Comparison of ENCODE assay signal across 8 cellular contexts in genomic region chr5:107542831-107543231, GRCh38.
DNase-seq lines count a peak whose midpoint lies in the region; ATAC-seq, FAIRE-seq and TF ChIP-seq lines count a peak whose summit lies in the region.

No MANE protein-coding gene starts in this region.

- intact Hi-C loops in left lung (cut with DNase I) (no loop called here), transverse colon (cut with DNase I; ENCODE audit: low total_unique reads) (no loop called here)

- H3K9me3 ChIP-seq in left lung (no peaks in the 10 kb centered on the region), transverse colon (no peaks in the 10 kb centered on the region)

- peak; percentile 70 for ATAC-seq in left lung
- no peak for ATAC-seq in GM18873 (IDR thresholded peaks at IDR 0.05; ENCODE audit: low FRiP score, unreplicated experiment)
- no peak for ATAC-seq in HG03097 (IDR thresholded peaks at IDR 0.05; ENCODE audit: low FRiP score, unreplicated experiment)

- no peak for TF ChIP-seq POLR2A in transverse colon (IDR thresholded peaks at IDR 0.05)

- no peaks in the 10 kb centered on the region for H3K27me3 ChIP-seq in bronchial epithelial cell (ENCODE audit: control insufficient read depth, insufficient read depth, low read length)
- H3K27me3 ChIP-seq in left lung: no peaks in the 10 kb centered on the region
- H3K27me3 ChIP-seq in transverse colon: no peaks in the 10 kb centered on the region

- H3K27ac ChIP-seq in left lung (peak overlapping the region; percentile 47 to 53), transverse colon (peak overlapping the region in 3 of 4 donors; percentile 12 to 67 (median 61))

- no peak for TF ChIP-seq CTCF in bronchial epithelial cell (IDR thresholded peaks at IDR 0.05; ENCODE audit: insufficient read depth, low read length, severe bottlenecking)
- no peak for TF ChIP-seq CTCF in left lung (IDR thresholded peaks at IDR 0.05)
- TF ChIP-seq CTCF in transverse colon (IDR thresholded peaks at IDR 0.05): no peak

- DNase-seq in NCI-H1092 treated with DMSO at 0.1 percent for 48 hours (lab: John Stamatoyannopoulos, UW) (peak; percentile 6), NCI-H1092 (lab: John Stamatoyannopoulos, UW) (no peak), bronchial epithelial cell (ENCODE audit: low read depth) (peak; percentile 81), left lung (peak; percentile 53 to 82), transverse colon (peak; percentile 39), cerebellum (ENCODE audit: low spot score) (no peak)

- in situ Hi-C loops in transverse colon (cut with MboI; ENCODE audit: low pct_ligation_motif_present in 1 of 4, low pct_unique_long_range_greater_than_20kb in 1 of 4, low sequenced_read_pairs in 3 of 4): no loop called here

- no peak for TF ChIP-seq EP300 in transverse colon (IDR thresholded peaks at IDR 0.05; ENCODE audit: low read depth)

- no peak for FAIRE-seq in bronchial epithelial cell (lab: Jason Lieb, UNC)

- H3K36me3 ChIP-seq in bronchial epithelial cell (ENCODE audit: control insufficient read depth, insufficient read depth, low read length) (no peaks in the 10 kb centered on the region), left lung (no peaks in the 10 kb centered on the region), transverse colon (no peaks in the 10 kb centered on the region)

- H3K4me1 ChIP-seq in left lung (peaks cover 7 to 8% of the 10 kb centered on the region in 2 donors), transverse colon (peaks cover 0 to 11% (median 9%) of the 10 kb centered on the region in 4 donors)

- H3K4me3 ChIP-seq in bronchial epithelial cell (ENCODE audit: low read depth, low read length) (no peak overlapping the region), left lung (no peak overlapping the region), transverse colon (no peak overlapping the region)

- WGBS in transverse colon (ENCODE audit: low coverage in 1 of 2), 2 donors: 47 to 55% methylated on average over 6 to 7 of the region's 7 CpGs

Comparison
In these comparisons a context has a peak if more than half of its experiments do, and no peak if none do; other contexts are left out.
1. DNase-seq: peak in NCI-H1092 treated with DMSO at 0.1 percent for 48 hours (single experiment), bronchial epithelial cell (single experiment), left lung (2 of 2) and transverse colon (single experiment); none in NCI-H1092 (single experiment) and cerebellum (single experiment).